In genomic region chr11:66312549-66313320, GRCh38 we compare ENCODE assay signal across 8 cellular contexts. TPM values are rescaled to one million over a fixed set of nuclear protein-coding genes. Genes with fewer than 3 reads are reported as not detected.
A peak's percentile ranks its signal among the peaks of the same experiment; 100 is the strongest.
DNase-seq lines count a peak whose midpoint lies in the region; TF ChIP-seq lines count a peak whose summit lies in the region.

No MANE protein-coding gene starts in this region.

- no peaks in the 10 kb centered on the region for H3K79me2 ChIP-seq in Loucy (ENCODE audit: insufficient read depth, low read length)

- H3K9me2 ChIP-seq in Loucy (replicated peaks; ENCODE audit: low read depth, low read length) = no peaks in the 10 kb centered on the region

- peak overlapping the region; percentile 94 to 98 (median 95) for H3K27ac Mint-ChIP-seq in nephron

- H3K4me2 ChIP-seq in Loucy (ENCODE audit: low read depth, low read length, poor library complexity, severe bottlenecking) = peak overlapping the region; percentile 79

- H3K36me3 Mint-ChIP-seq in nephron (ENCODE audit: low read depth) = peaks cover 4% of the 10 kb centered on the region

- H3K4me3 ChIP-seq in H7 (ENCODE audit: insufficient read depth, low read depth, low read length) = peak overlapping the region; percentile 76
- peak overlapping the region; percentile 76 for H3K4me3 ChIP-seq in Loucy (ENCODE audit: low read length, poor library complexity, severe bottlenecking)
- peak overlapping the region; percentile 98 for H3K4me3 ChIP-seq in fibroblast of the aortic adventitia (ENCODE audit: low read depth, low read length)

- no peaks in the 10 kb centered on the region for H3K27me3 ChIP-seq in H7 (ENCODE audit: control insufficient read depth, insufficient read depth, low read length)
- H3K27me3 ChIP-seq in Loucy (ENCODE audit: insufficient read depth, low read length, poor library complexity, severe bottlenecking) = no peaks in the 10 kb centered on the region

- TF ChIP-seq CTCF in Loucy (conservative IDR thresholded peaks at IDR 0.05; ENCODE audit: low read length) (no peak), fibroblast of the aortic adventitia (IDR thresholded peaks at IDR 0.05; ENCODE audit: insufficient read depth, low read length) (no peak), nephron (IDR thresholded peaks at IDR 0.05; ENCODE audit: unreplicated experiment in 3 of 3) (no peak)

- peaks cover 22% of the 10 kb centered on the region for H3K4me1 Mint-ChIP-seq in nephron

- peak overlapping the region; percentile 89 to 91 (median 91) for H3K4me3 Mint-ChIP-seq in nephron

- H3K4me1 ChIP-seq in Loucy (ENCODE audit: insufficient read depth, low read length, poor library complexity, severe bottlenecking) = peaks cover 26% of the 10 kb centered on the region

- peak overlapping the region; percentile 92 for H2AFZ ChIP-seq in Loucy (ENCODE audit: low read length)

- peak overlapping the region; percentile 62 for H3K9ac ChIP-seq in Loucy (ENCODE audit: low read depth, low read length, poor library complexity, severe bottlenecking)

- H3K9me3 ChIP-seq in Loucy (ENCODE audit: insufficient read depth, low read depth, low read length) = no peaks in the 10 kb centered on the region

- no peaks in the 10 kb centered on the region for H4K20me1 ChIP-seq in Loucy (ENCODE audit: insufficient read depth, low read length, poor library complexity, severe bottlenecking)

- H3K9me3 Mint-ChIP-seq in nephron = no peaks in the 10 kb centered on the region

- peaks cover 20% of the 10 kb centered on the region for H3K27me3 Mint-ChIP-seq in nephron (ENCODE audit: low read depth)

- no peaks in the 10 kb centered on the region for H3K36me3 ChIP-seq in H7 (replicated peaks; ENCODE audit: control insufficient read depth, insufficient read depth, low read length)
- H3K36me3 ChIP-seq in Loucy (ENCODE audit: insufficient read depth, low read length) = no peaks in the 10 kb centered on the region

- DNase-seq in EL = peak; percentile 100
- DNase-seq in H7 = peak; percentile 99
- DNase-seq in SHP77 (lab: John Stamatoyannopoulos, UW) = peak; percentile 97 to 99
- DNase-seq in activated effector memory CD4-positive, alpha-beta T cell treated with anti-CD3 and anti-CD28 coated beads, Interleukin-2, amount 50 U/mL, for 16 hours = peak; percentile 98
- peak; percentile 99 for DNase-seq in fibroblast of the aortic adventitia (ENCODE audit: low read depth)
- DNase-seq in stimulated activated naive CD4-positive, alpha-beta T cell treated with Interleukin-2 at 50 U/mL for 16 hours (lab: John Stamatoyannopoulos, UW) = peak; percentile 94

- H3F3A ChIP-seq in Loucy (ENCODE audit: low read depth) = no peaks in the 10 kb centered on the region

RNA-seq across cellular contexts. Expression of gene CD248, which starts 4.1 kb away (rescaled TPM):
- 0.83 and 1.4 TPM in 2 replicates for total RNA-seq in H7 (2014; rRNA removed; shearing (Covaris generic))
- 99.1 and 193 TPM in 2 replicates for total RNA-seq in fibroblast of the aortic adventitia (ENCODE audit: low replicate concordance)

RNA-seq across cellular contexts. Expression of gene TMEM151A, which starts 21.0 kb away (rescaled TPM):
- 0.42 and 0.85 TPM in 2 replicates for total RNA-seq in H7 (2014; rRNA removed; shearing (Covaris generic))
- 0.27 and 0.41 TPM in 2 replicates for total RNA-seq in fibroblast of the aortic adventitia (ENCODE audit: low replicate concordance)

RNA-seq across cellular contexts. Expression of gene RIN1, which starts 23.5 kb away (rescaled TPM):
- 7.2 and 9.6 TPM in 2 replicates for total RNA-seq in H7 (2014; rRNA removed; shearing (Covaris generic))
- 10.1 and 45.3 TPM in 2 replicates for total RNA-seq in fibroblast of the aortic adventitia (ENCODE audit: low replicate concordance)

RNA-seq across cellular contexts. Expression of gene YIF1A, which starts 23.8 kb away (rescaled TPM):
- 117 and 125 TPM in 2 replicates for total RNA-seq in H7 (2014; rRNA removed; shearing (Covaris generic))
- 35.0 and 119 TPM in 2 replicates for total RNA-seq in fibroblast of the aortic adventitia (ENCODE audit: low replicate concordance)

RNA-seq across cellular contexts. Expression of gene BRMS1, which starts 32.2 kb away (rescaled TPM):
- 53.5 and 72.8 TPM in 2 replicates for total RNA-seq in H7 (2014; rRNA removed; shearing (Covaris generic))
- total RNA-seq in fibroblast of the aortic adventitia (ENCODE audit: low replicate concordance) = 22.6 and 38.5 TPM in 2 replicates

Comparison
In these comparisons a context has a peak if more than half of its experiments do, and no peak if none do; other contexts are left out.
1. Peak in every context shown above with its lines: DNase-seq and H3K4me3 ChIP-seq.
2. RNA of gene CD248, which starts 4.1 kb away (total RNA-seq): 99.1 to 193 TPM in fibroblast of the aortic adventitia; 0.83 to 1.4 TPM in H7; every median in the first group is over 10 times any median in the second.